ENCODE assay signal across 8 cellular contexts in the genomic region with DNA sequence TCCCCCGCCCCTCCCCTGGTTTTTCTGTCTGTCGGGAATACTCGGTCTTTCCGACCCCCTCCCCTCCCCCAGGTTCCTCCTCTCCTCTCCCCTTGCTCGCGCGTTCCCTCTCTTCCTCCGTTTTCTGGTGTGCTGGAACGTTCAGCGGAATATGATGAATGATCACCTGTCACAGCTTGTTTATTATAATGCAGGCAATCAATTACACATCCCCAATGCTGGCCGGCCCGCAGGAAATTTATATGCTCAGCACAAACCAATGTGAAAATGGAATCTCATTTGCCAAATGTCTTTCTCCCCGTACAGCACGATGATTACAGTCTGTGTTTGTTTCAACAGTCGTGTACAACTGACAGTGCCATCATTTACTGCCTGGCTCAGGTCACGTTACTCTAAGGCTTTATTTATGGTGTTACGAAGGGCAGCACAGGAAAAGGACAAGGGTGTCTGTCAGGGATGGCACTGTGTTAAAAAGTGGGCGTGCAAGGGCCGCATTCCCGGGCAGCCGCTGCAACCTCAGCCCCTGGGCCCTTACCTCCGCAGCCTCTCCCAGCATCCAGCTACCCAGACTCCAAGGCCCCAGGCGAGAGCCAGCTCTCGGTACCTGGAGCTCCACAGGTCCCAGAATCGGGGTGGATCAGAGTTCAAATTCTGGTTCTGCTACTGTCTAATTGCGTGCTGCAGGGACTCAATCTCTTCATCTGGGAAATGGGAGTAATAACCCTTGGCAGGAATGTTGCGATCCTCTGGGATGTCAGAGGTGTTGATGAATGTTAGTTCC. TPM values are rescaled to one million over a fixed set of nuclear protein-coding genes. Genes with fewer than 3 reads are reported as not detected.
DNase-seq lines count a peak whose midpoint lies in the region; ATAC-seq, FAIRE-seq and TF ChIP-seq lines count a peak whose summit lies in the region.

No MANE protein-coding gene starts in this region.

- FAIRE-seq in K562 (lab: Jason Lieb, UNC) = peak; percentile 48

- no peaks in the 10 kb centered on the region for H3K27me3 ChIP-seq in CD4-positive, alpha-beta memory T cell (ENCODE audit: insufficient read depth, low read length)
- no peaks in the 10 kb centered on the region for H3K27me3 ChIP-seq in Loucy (ENCODE audit: insufficient read depth, low read length, poor library complexity, severe bottlenecking)
- no peaks in the 10 kb centered on the region for H3K27me3 ChIP-seq in K562 (ENCODE audit: control insufficient read depth in 2 of 2, insufficient read depth in 2 of 2, low read length in 2 of 2)

- peaks cover 22% of the 10 kb centered on the region for H3K4me1 ChIP-seq in CD4-positive, alpha-beta memory T cell (ENCODE audit: insufficient read depth, low read length)
- peaks cover 11% of the 10 kb centered on the region for H3K4me1 ChIP-seq in Loucy (ENCODE audit: insufficient read depth, low read length, poor library complexity, severe bottlenecking)
- peaks cover 21 to 23% of the 10 kb centered on the region in 2 experiments for H3K4me1 ChIP-seq in K562 (replicated peaks in 1 of 2; ENCODE audit: control insufficient read depth in 2 of 2, insufficient read depth in 2 of 2, low read length in 2 of 2)

- H3K4me2 ChIP-seq in Loucy (ENCODE audit: low read depth, low read length, poor library complexity, severe bottlenecking) (peak overlapping the region; percentile 75), K562 (ENCODE audit: insufficient read depth, low read length) (peak overlapping the region; percentile 76)

- WGBS in K562 (ENCODE audit: insufficient coverage, low coverage, missing lambda C conversion rate) = 50% methylated on average over 19 of the region's 27 CpGs

- no peak for TF ChIP-seq RAD21 in K562 (CRISPR knock-in tag; conservative IDR thresholded peaks at IDR 0.05 in 1 of 2, IDR thresholded peaks at IDR 0.05 in 1 of 2)

- H3K36me3 Mint-ChIP-seq in CD4-positive, alpha-beta memory T cell = peaks cover 0 to 1% of the 10 kb centered on the region in 2 donors

- no peaks in the 10 kb centered on the region for H3K9me3 ChIP-seq in CD4-positive, alpha-beta memory T cell (ENCODE audit: control insufficient read depth in 1 of 2, low read length in 2 of 2)
- H3K9me3 ChIP-seq in Loucy (ENCODE audit: insufficient read depth, low read depth, low read length) (no peaks in the 10 kb centered on the region), K562 (replicated peaks; ENCODE audit: control insufficient read depth, insufficient read depth, low read depth, low read length) (no peaks in the 10 kb centered on the region)

- in situ Hi-C loops in K562 (cut with MboI) = no loop called here

- no peak overlapping the region for H2AFZ ChIP-seq in Loucy (ENCODE audit: low read length)
- H2AFZ ChIP-seq in K562 (ENCODE audit: low read depth, low read length) = peak overlapping the region; percentile 86

- H4K20me1 ChIP-seq in Loucy (ENCODE audit: insufficient read depth, low read length, poor library complexity, severe bottlenecking) (no peaks in the 10 kb centered on the region), K562 (replicated peaks; ENCODE audit: control insufficient read depth, insufficient read depth, low read length) (no peaks in the 10 kb centered on the region)

- no peaks in the 10 kb centered on the region for H3K9me1 ChIP-seq in K562 (ENCODE audit: control insufficient read depth, insufficient read depth, low read length)

- peak overlapping the region; percentile 80 to 93 (median 90) for H3K4me3 Mint-ChIP-seq in CD4-positive, alpha-beta memory T cell

- H3K27me3 Mint-ChIP-seq in CD4-positive, alpha-beta memory T cell = peaks cover 1 to 7% of the 10 kb centered on the region in 2 donors

- TF ChIP-seq EP300 in K562 (IDR thresholded peaks at IDR 0.05; ENCODE audit: low read length) = no peak

- no peak for TF ChIP-seq CTCF in Loucy (conservative IDR thresholded peaks at IDR 0.05; ENCODE audit: low read length)
- no peak for TF ChIP-seq CTCF in K562 (IDR thresholded peaks at IDR 0.05 in 2 of 3, conservative IDR thresholded peaks at IDR 0.05 in 1 of 3; ENCODE audit: insufficient read depth in 2 of 3, low read depth in 1 of 3, low read length in 3 of 3)

- peak overlapping the region; percentile 66 for H3K9ac ChIP-seq in Loucy (ENCODE audit: low read depth, low read length, poor library complexity, severe bottlenecking)
- H3K9ac ChIP-seq in K562 (ENCODE audit: insufficient read depth in 1 of 2, low read depth in 2 of 2, low read length in 2 of 2) = peak overlapping the region; percentile 43 to 86; a peak in 3 of 4 replicates

- no peaks in the 10 kb centered on the region for H3K9me3 Mint-ChIP-seq in CD4-positive, alpha-beta memory T cell

- TSS peak; percentile 56 for BruUV-seq in K562 (replicated peaks; lab: Mats Ljungman, UMichigan)

- H3K4me1 Mint-ChIP-seq in CD4-positive, alpha-beta memory T cell = peaks cover 19 to 47% (median 32%) of the 10 kb centered on the region in 4 donors

- DNase-seq in CD4-positive, alpha-beta memory T cell = no peak
- DNase-seq in K562 (ENCODE audit: extremely low read depth in 1 of 4, low spot score in 3 of 4) (peak in 3 of 4 experiments; percentile 28 to 37 (median 36)), left lobe of liver (ENCODE audit: low spot score) (no peak), activated gamma-delta T cell treated with Interleukin-2 at 50 U/mL for 16 hours (no peak), globus pallidus (ENCODE audit: low spot score) (no peak)

- H3K36me3 ChIP-seq in CD4-positive, alpha-beta memory T cell (ENCODE audit: insufficient read depth, low read length) = no peaks in the 10 kb centered on the region
- H3K36me3 ChIP-seq in Loucy (ENCODE audit: insufficient read depth, low read length) (no peaks in the 10 kb centered on the region), K562 (ENCODE audit: control insufficient read depth, insufficient read depth, low read length) (no peaks in the 10 kb centered on the region)

- peak overlapping the region in 3 of 7 donors; percentile 10 to 76 (median 67) for H3K27ac Mint-ChIP-seq in CD4-positive, alpha-beta memory T cell

- POLR2A ChIA-PET in CD4-positive, alpha-beta memory T cell (lab: Charles Lee; ENCODE audit: partially characterized antibody) = interaction anchor here (0.6 to 2.2 kb wide), 3 partner anchors 10 to 255 kb away, joined by 3 to 43 read pairs (median 5); partner anchors contain the start of gene MAP1LC3B2
- POLR2A ChIA-PET in K562 (lab: Yijun Ruan, JAX) = interaction anchor here (0.6 to 1.1 kb wide), 4 partner anchors 9 to 487 kb away, joined by 3 to 4 read pairs (median 4); no protein-coding TSS in a partner anchor

- no peaks in the 10 kb centered on the region for H3K9me2 ChIP-seq in Loucy (replicated peaks; ENCODE audit: low read depth, low read length)

- CTCF ChIA-PET in CD4-positive, alpha-beta memory T cell (lab: Charles Lee; ENCODE audit: partially characterized antibody) = interaction anchor here (1.5 to 1.6 kb wide), 2 partner anchors 11 to 65 kb away, joined by 5 to 8 read pairs; no protein-coding TSS in a partner anchor
- CTCF ChIA-PET in K562 (lab: Yijun Ruan, JAX; ENCODE audit: low intra/inter-chr PET ratio) = no interaction called here

- no peak for ATAC-seq in K562
- peak; percentile 38 for ATAC-seq in left lobe of liver
- ATAC-seq in GM21526 (IDR thresholded peaks at IDR 0.05; ENCODE audit: low FRiP score, unreplicated experiment) = no peak

- H3K79me2 ChIP-seq in Loucy (ENCODE audit: insufficient read depth, low read length) (no peaks in the 10 kb centered on the region), K562 (ENCODE audit: control insufficient read depth, insufficient read depth, low read length) (no peaks in the 10 kb centered on the region; the same call in 2 of the 3 replicates)

- H3K27ac ChIP-seq in CD4-positive, alpha-beta memory T cell (ENCODE audit: low read depth, low read length) = no peak overlapping the region
- H3K27ac ChIP-seq in K562 (ENCODE audit: extremely low read depth, low read depth, low read length) (peak overlapping the region; percentile 73), temporal lobe (ENCODE audit: low read depth, low read length) (peak overlapping the region; percentile 36)

- TF ChIP-seq POLR2A in K562 (conservative IDR thresholded peaks at IDR 0.05) = no peak

- H3K4me3 ChIP-seq in CD4-positive, alpha-beta memory T cell (ENCODE audit: low read length in 2 of 2) = peak overlapping the region in 1 of 2 donors; percentile 76
- peak overlapping the region; percentile 77 for H3K4me3 ChIP-seq in Loucy (ENCODE audit: low read length, poor library complexity, severe bottlenecking)
- peak overlapping the region; percentile 53 for H3K4me3 ChIP-seq in K562

- intact Hi-C loops in CD4-positive, alpha-beta memory T cell (cut with micrococcal nuclease) = loop anchor here (10.0 kb wide), 1 partner anchor 60 kb away; no protein-coding TSS in a partner anchor
- intact Hi-C loops in K562 (cut with micrococcal nuclease) = no loop called here

- no peaks in the 10 kb centered on the region for H3F3A ChIP-seq in Loucy (ENCODE audit: low read depth)

RNA-seq across cellular contexts. Expression of gene MAP1LC3B2, which starts 24.6 kb away (rescaled TPM):
- 1 to 10 TPM; 1.7 to 2.9 TPM for total RNA-seq in CD4-positive, alpha-beta memory T cell
- 1 to 10 TPM; 4.4 to 6.8 TPM for polyA plus RNA-seq in CD4-positive, alpha-beta memory T cell
- 2.1 and 3.8 TPM in 2 replicates for total RNA-seq in K562 (2011; cell fraction: chromatin; rRNA removed; ENCODE audit: low replicate concordance)
- total RNA-seq in K562 (2011; cell fraction: nucleolus; rRNA removed) = 1.3 and 1.7 TPM in 2 replicates
- 2.2 and 4.4 TPM in 2 replicates for total RNA-seq in K562 (2011; cell fraction: nucleoplasm; rRNA removed)
- total RNA-seq in K562 (2014; rRNA removed) (not detected in 2 replicates), K562 (2014; rRNA removed; fragmentation: Illumina TruSeq; extraction: Trizol) (0.76 and 0.96 TPM in 2 replicates), K562 (2015; rRNA removed; fragmentation: Illumina TruSeq; extraction: Trizol) (0.53 TPM in 1 of 2 replicates, not detected in the other), K562 (2021) (1.7 and 2.0 TPM in 2 replicates), left lobe of liver (not detected), temporal lobe (1.2 TPM)
- polyA plus RNA-seq in K562 (2011; rRNA removed) (2.8 and 4.0 TPM in 2 replicates), K562 (2014; fragmentation: Illumina TruSeq; extraction: Trizol) (0.80 and 1.5 TPM in 2 replicates), K562 (2014; fragmentation: Nextera tagmentation; extraction: Ambion mirVana) (under 1 TPM; 0.55 to 0.63 TPM), K562 (2014; rRNA removed) (0.53 and 1.4 TPM in 2 replicates)
- 0.18 and 0.71 TPM in 2 replicates for polyA plus RNA-seq in K562 (2011; cell fraction: cytosol; rRNA removed)
- polyA plus RNA-seq in K562 (2011; cell fraction: nucleus; rRNA removed) = 2.7 and 4.3 TPM in 2 replicates
- 2.8 and 6.9 TPM in 2 replicates for polyA plus RNA-seq in K562 (2012)
- 1.8 and 2.2 TPM in 2 replicates for polyA minus RNA-seq in K562 (2011; rRNA and poly(A)+ RNA removed)
- not detected in 2 replicates for polyA minus RNA-seq in K562 (2011; cell fraction: cytosol; rRNA and poly(A)+ RNA removed)
- not detected in 2 replicates for polyA minus RNA-seq in K562 (2011; cell fraction: nucleus; rRNA and poly(A)+ RNA removed)

Comparison
In these comparisons a context has a peak if more than half of its experiments do, and no peak if none do; other contexts are left out.
1. DNase-seq: peak in K562 (3 of 4); none in CD4-positive, alpha-beta memory T cell (0 of 5), left lobe of liver (single experiment), activated gamma-delta T cell treated with Interleukin-2 at 50 U/mL for 16 hours (single experiment) and globus pallidus (single experiment).